ENCODE assay signal across 8 cellular contexts in the genomic region with DNA sequence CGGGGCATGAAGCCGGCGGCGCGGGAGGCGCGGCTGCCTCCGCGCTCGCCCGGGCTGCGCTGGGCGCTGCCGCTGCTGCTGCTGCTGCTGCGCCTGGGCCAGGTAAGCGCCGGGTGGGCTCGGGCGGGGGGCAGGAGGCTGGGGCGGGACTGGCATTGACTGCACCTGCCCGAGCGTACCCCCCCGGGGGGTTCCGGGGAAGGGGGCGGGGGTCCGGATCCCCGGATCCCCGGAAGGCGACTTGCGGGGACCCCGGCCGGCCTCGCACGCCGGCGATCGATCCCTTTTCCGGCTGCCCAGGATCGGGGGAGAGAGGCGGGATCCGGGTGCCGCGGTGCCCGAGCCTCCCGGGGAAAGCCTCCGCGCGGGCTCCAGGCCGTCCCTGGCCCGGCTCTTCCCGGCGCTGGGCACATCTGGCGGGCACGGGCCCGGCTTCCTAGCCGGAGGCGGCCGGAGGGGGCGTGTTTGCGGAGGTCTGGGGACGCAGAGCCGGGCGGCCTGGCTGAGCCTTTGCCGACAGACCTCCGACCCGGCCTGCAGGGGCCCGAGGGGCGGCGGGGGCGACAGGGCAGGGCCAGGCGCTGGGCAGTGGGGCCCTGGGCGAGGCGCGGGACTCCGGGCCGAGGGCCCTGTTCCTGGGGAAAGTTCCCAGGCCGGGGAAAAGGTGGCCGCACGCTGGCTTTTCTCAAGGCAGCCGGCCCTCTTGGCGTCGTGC. TPM values are rescaled to one million over a fixed set of nuclear protein-coding genes. Genes with fewer than 3 reads are reported as not detected.
A peak's percentile ranks its signal among the peaks of the same experiment; 100 is the strongest.
DNase-seq lines count a peak whose midpoint lies in the region; ATAC-seq and TF ChIP-seq lines count a peak whose summit lies in the region.

No MANE protein-coding gene starts in this region.

- no peaks in the 10 kb centered on the region for H3K9me2 ChIP-seq in Karpas-422 (replicated peaks; ENCODE audit: insufficient read depth, low read length)

- H3K36me3 Mint-ChIP-seq in activated T-cell treated with anti-CD3 and anti-CD28 coated beads, Interleukin-2, amount 50 U/mL, for 72 hours (ENCODE audit: insufficient read depth in 2 of 2), result peaks cover 4 to 8% of the 10 kb centered on the region in 2 donors
- H3K36me3 Mint-ChIP-seq in glutamatergic neuron (ENCODE audit: unreplicated experiment), result no peaks in the 10 kb centered on the region
- no peaks in the 10 kb centered on the region for H3K36me3 Mint-ChIP-seq in osteocyte (ENCODE audit: unreplicated experiment)

- H3K4me1 ChIP-seq in Karpas-422 (ENCODE audit: low read length), result peaks cover 51% of the 10 kb centered on the region

- no peaks in the 10 kb centered on the region for H3K9me3 ChIP-seq in Karpas-422 (ENCODE audit: low read length)

- H3K79me2 ChIP-seq in Karpas-422 (ENCODE audit: low read length), result peaks cover 51% of the 10 kb centered on the region

- H3K4me3 ChIP-seq in Karpas-422 (ENCODE audit: low read length), result peak overlapping the region; percentile 95

- peak overlapping the region; percentile 92 for H3K9ac ChIP-seq in Karpas-422 (ENCODE audit: low read length)

- peak overlapping the region; percentile 87 to 91 for H3K4me3 Mint-ChIP-seq in activated T-cell treated with anti-CD3 and anti-CD28 coated beads, Interleukin-2, amount 50 U/mL, for 72 hours
- no peak overlapping the region for H3K4me3 Mint-ChIP-seq in glutamatergic neuron (ENCODE audit: unreplicated experiment)
- H3K4me3 Mint-ChIP-seq in osteocyte (ENCODE audit: unreplicated experiment), result peak overlapping the region; percentile 78

- H3K4me1 Mint-ChIP-seq in activated T-cell treated with anti-CD3 and anti-CD28 coated beads, Interleukin-2, amount 50 U/mL, for 72 hours (ENCODE audit: low read depth), result peaks cover 46% of the 10 kb centered on the region
- H3K4me1 Mint-ChIP-seq in glutamatergic neuron (ENCODE audit: low read depth, unreplicated experiment), result no peaks in the 10 kb centered on the region
- H3K4me1 Mint-ChIP-seq in osteocyte (ENCODE audit: unreplicated experiment), result peaks cover 28% of the 10 kb centered on the region

- peak overlapping the region; percentile 81 for H3K4me2 ChIP-seq in Karpas-422 (ENCODE audit: low read depth, low read length, poor library complexity, severe bottlenecking)

- peaks cover 3% of the 10 kb centered on the region for H4K20me1 ChIP-seq in Karpas-422 (ENCODE audit: insufficient read depth, low read depth, low read length)

- H2AFZ ChIP-seq in Karpas-422 (ENCODE audit: low read length), result no peak overlapping the region

- peak overlapping the region; percentile 96 for H3K27ac ChIP-seq in Karpas-422 (ENCODE audit: low read length)

- H3K27me3 Mint-ChIP-seq in activated T-cell treated with anti-CD3 and anti-CD28 coated beads, Interleukin-2, amount 50 U/mL, for 72 hours (ENCODE audit: low read depth), result peaks cover 9% of the 10 kb centered on the region
- H3K27me3 Mint-ChIP-seq in glutamatergic neuron (ENCODE audit: unreplicated experiment) (peaks cover 7% of the 10 kb centered on the region), osteocyte (ENCODE audit: unreplicated experiment) (no peaks in the 10 kb centered on the region)

- no peaks in the 10 kb centered on the region for H3K27me3 ChIP-seq in Karpas-422 (ENCODE audit: low read length)

- TF ChIP-seq CTCF in glutamatergic neuron (IDR thresholded peaks at IDR 0.05; ENCODE audit: partially characterized antibody, unreplicated experiment) (no peak), osteocyte (IDR thresholded peaks at IDR 0.05) (peak; percentile 26)

- no peak overlapping the region for H3K27ac Mint-ChIP-seq in activated T-cell treated with anti-CD3 and anti-CD28 coated beads, Interleukin-2, amount 50 U/mL, for 72 hours
- H3K27ac Mint-ChIP-seq in glutamatergic neuron (ENCODE audit: unreplicated experiment), result no peak overlapping the region
- H3K27ac Mint-ChIP-seq in osteocyte (ENCODE audit: unreplicated experiment), result no peak overlapping the region

- H3K9me3 Mint-ChIP-seq in activated T-cell treated with anti-CD3 and anti-CD28 coated beads, Interleukin-2, amount 50 U/mL, for 72 hours, result no peaks in the 10 kb centered on the region
- H3K9me3 Mint-ChIP-seq in glutamatergic neuron (ENCODE audit: unreplicated experiment) (peaks cover 3% of the 10 kb centered on the region), osteocyte (ENCODE audit: unreplicated experiment) (no peaks in the 10 kb centered on the region)

- DNase-seq in NCI-H2081 (lab: John Stamatoyannopoulos, UW) (peak; percentile 27 to 57), NCI-H2081 treated with DMSO at 0.1 percent for 48 hours (lab: John Stamatoyannopoulos, UW) (no peak), Karpas-422 (peak; percentile 75), glutamatergic neuron (peak; percentile 73), osteocyte (ENCODE audit: extremely low spot score, unreplicated experiment) (peak; percentile 87), GDM1 (lab: John Stamatoyannopoulos, UW) (no peak)
- peak; percentile 62 to 69 for DNase-seq in activated T-cell treated with anti-CD3 and anti-CD28 coated beads, Interleukin-2, amount 50 U/mL, for 72 hours

- peaks cover 31% of the 10 kb centered on the region for H3K36me3 ChIP-seq in Karpas-422 (ENCODE audit: insufficient read depth, low read length)

- peak; percentile 41 for ATAC-seq in GM21786 (IDR thresholded peaks at IDR 0.05; ENCODE audit: unreplicated experiment)
- ATAC-seq in activated T-cell treated with anti-CD3 and anti-CD28 coated beads, Interleukin-2, amount 50 U/mL, for 72 hours (replicated peaks in 1 of 2), result peak; percentile 53 to 59

RNA-seq across cellular contexts. Expression of gene PTPRJ, which starts 0.7 kb away (rescaled TPM):
- total RNA-seq in Karpas-422 (2014; rRNA removed; shearing (Covaris generic); ENCODE audit: low replicate concordance), result 90.3 and 132 TPM in 2 replicates
- total RNA-seq in activated T-cell treated with anti-CD3 and anti-CD28 coated beads, Interleukin-2, amount 50 U/mL, for 72 hours, result 10 to 100 TPM; 36.6 to 50.6 TPM
- 2.4 TPM for total RNA-seq in glutamatergic neuron (ENCODE audit: unreplicated experiment)
- 16.6 and 18.6 TPM in 2 replicates for total RNA-seq in osteocyte

Comparison
In these comparisons a context has a peak if more than half of its experiments do, and no peak if none do; other contexts are left out.
1. DNase-seq: peak in NCI-H2081 (2 of 2), Karpas-422 (single experiment), activated T-cell treated with anti-CD3 and anti-CD28 coated beads, Interleukin-2, amount 50 U/mL, for 72 hours (2 of 2), glutamatergic neuron (single experiment) and osteocyte (single experiment); none in NCI-H2081 treated with DMSO at 0.1 percent for 48 hours (single experiment) and GDM1 (single experiment).